18 cellular contexts compared by ENCODE assay signal in genomic region chr17:42655528-42655927, GRCh38. TPM values are rescaled to one million over a fixed set of nuclear protein-coding genes. Genes with fewer than 3 reads are reported as not detected.
DNase-seq lines count a peak whose midpoint lies in the region; ATAC-seq, FAIRE-seq and TF ChIP-seq lines count a peak whose summit lies in the region.
"Had no signal": no experiment of that assay in that cellular context is flagged by ENCODE, and none has a peak within 500 bp of the region (broad histone marks: within the 10 kb centered on the region; RNA-seq: fewer than 3 reads in every experiment).

No MANE protein-coding gene starts in this region.

- no peak overlapping the region for H3K18ac ChIP-seq in IMR-90 (ENCODE audit: low read depth, low read length)

- H2AK9ac ChIP-seq in IMR-90 (replicated peaks; ENCODE audit: low read depth, low read length, poor library complexity): peak overlapping the region; percentile 11

- H4K91ac ChIP-seq in IMR-90 (ENCODE audit: insufficient read depth, low read depth, low read length): no peak overlapping the region

- dilution Hi-C loops in IMR-90 (cut with HindIII; ENCODE audit: low sequenced_read_pairs, unreplicated experiment): no loop called here

- H3K36me3 Mint-ChIP-seq in nephron progenitor cell (ENCODE audit: low read depth): no peaks in the 10 kb centered on the region
- H3K36me3 Mint-ChIP-seq: activated naive CD8-positive, alpha-beta T cell; naive thymus-derived CD8-positive, alpha-beta T cell; type B pancreatic cell had no signal

- TF ChIP-seq RAD21 in IMR-90 (IDR thresholded peaks at IDR 0.05; ENCODE audit: low read length): no peak

- in situ Hi-C loops in IMR-90 (cut with MboI; ENCODE audit: low sequenced_read_pairs): no loop called here
- in situ Hi-C loops in astrocyte of the cerebellum (cut with HindIII; ENCODE audit: low sequenced_read_pairs): no loop called here

- H2BK15ac ChIP-seq in IMR-90 (ENCODE audit: low read depth, low read length): no peak overlapping the region

- no peak overlapping the region for H3K56ac ChIP-seq in IMR-90 (ENCODE audit: extremely low read depth, insufficient read depth, low read length)

- peaks cover 5% of the 10 kb centered on the region for H3K9me1 ChIP-seq in IMR-90 (ENCODE audit: insufficient read depth, low read length)

- POLR2A ChIA-PET in IMR-90 (lab: Charles Lee; ENCODE audit: unreplicated experiment): no interaction called here

- peaks cover 5% of the 10 kb centered on the region for H3K27me3 Mint-ChIP-seq in nephron progenitor cell (ENCODE audit: low read depth, poor library complexity)

- H3K4me3 ChIP-seq in IMR-90 (ENCODE audit: insufficient read depth, low read depth, low read length): no peak overlapping the region
- H3K4me3 ChIP-seq in astrocyte of the cerebellum (ENCODE audit: low read depth, low read length): no peak overlapping the region
- H3K4me3 ChIP-seq: left ventricle myocardium inferior had no signal

- H3K27ac Mint-ChIP-seq in nephron progenitor cell: peak overlapping the region; percentile 8
- H3K27ac Mint-ChIP-seq: activated naive CD8-positive, alpha-beta T cell; naive thymus-derived CD8-positive, alpha-beta T cell; type B pancreatic cell had no signal

- no peak overlapping the region for H2BK5ac ChIP-seq in IMR-90 (ENCODE audit: low read depth, low read length, poor library complexity, severe bottlenecking)

- no peak overlapping the region for H2AK5ac ChIP-seq in IMR-90 (ENCODE audit: low read depth, low read length)

- BruUV-seq in IMR-90 (replicated peaks; lab: Mats Ljungman, UMichigan): no TSS peak

- H3K4me3 Mint-ChIP-seq in nephron progenitor cell: no peak overlapping the region
- H3K4me3 Mint-ChIP-seq: activated naive CD8-positive, alpha-beta T cell; type B pancreatic cell had no signal

- intact Hi-C loops in IMR-90 (cut with micrococcal nuclease): loop anchor here (5.0 kb wide), 1 partner anchor 48 kb away; the partner anchor contains the start of genes RETREG3 and TUBG1

- no peak overlapping the region for H3K9ac ChIP-seq in IMR-90 (ENCODE audit: low read depth, low read length)

- peaks cover 14% of the 10 kb centered on the region for H3K9me3 Mint-ChIP-seq in nephron progenitor cell
- H3K9me3 Mint-ChIP-seq: naive thymus-derived CD8-positive, alpha-beta T cell had no signal

- no peaks in the 10 kb centered on the region for H3K36me3 ChIP-seq in IMR-90 (ENCODE audit: control insufficient read depth, insufficient read depth, low read length)
- H3K36me3 ChIP-seq: left ventricle myocardium inferior had no signal

- DNase-seq in EH (ENCODE audit: low read depth) (peak; percentile 86), IMR-90 (peak; percentile 93), astrocyte of the cerebellum (ENCODE audit: low read depth) (peak; percentile 84), nephron progenitor cell (no peak), frontal cortex (ENCODE audit: low spot score in 2 of 2) (no peak), foreskin melanocyte (no peak), NCI-H187 treated with DMSO at 0.1 percent for 48 hours (lab: John Stamatoyannopoulos, UW) (no peak)
- DNase-seq: cerebellar nuclear complex; hypothalamus; left ventricle myocardium inferior; naive thymus-derived CD8-positive, alpha-beta T cell; NCI-H1417; NCI-H446 treated with DMSO at 0.1 percent for 48 hours; right cardiac atrium; SW 1271 had no signal

- peaks cover 10% of the 10 kb centered on the region for H3K27me3 ChIP-seq in IMR-90 (ENCODE audit: control insufficient read depth, insufficient read depth, low read length)

- no peak overlapping the region for H3K23ac ChIP-seq in IMR-90 (ENCODE audit: low read depth, low read length)

- CTCF ChIA-PET in IMR-90 (lab: Yijun Ruan, JAX): no interaction called here

- no peaks in the 10 kb centered on the region for H4K20me1 ChIP-seq in IMR-90 (ENCODE audit: insufficient read depth, low read length)

- H3K27ac ChIP-seq in IMR-90 (ENCODE audit: insufficient read depth, low read length): no peak overlapping the region
- H3K27ac ChIP-seq: left ventricle myocardium inferior had no signal

- H3K79me1 ChIP-seq in IMR-90 (ENCODE audit: low read depth in 1 of 2, low read length in 2 of 2): peaks cover 3 to 10% of the 10 kb centered on the region in 2 experiments; a peak in 2 of 4 replicates

- H3K4me1 Mint-ChIP-seq in nephron progenitor cell: peaks cover 35% of the 10 kb centered on the region

- ATAC-seq in IMR-90 (ENCODE audit: low read depth): no peak; the same call in 1 of the 2 replicates
- ATAC-seq: naive thymus-derived CD8-positive, alpha-beta T cell; right cardiac atrium had no signal

- H3K4me2 ChIP-seq in IMR-90 (ENCODE audit: low read depth, low read length): no peak overlapping the region

- no peak overlapping the region for H3K4ac ChIP-seq in IMR-90 (ENCODE audit: low read depth, low read length)

- whole genome bisulfite sequencing in IMR-90 (ENCODE audit: extremely low coverage in 2 of 2, insufficient read length in 1 of 2), 2 experiments: 0% methylated on average over 2 of the region's 2 CpGs; no CpG with 5 or more reads in 1 of the 2 experiments

- no peak for TF ChIP-seq CTCF in IMR-90 (conservative IDR thresholded peaks at IDR 0.05; ENCODE audit: low read depth, low read length)
- no peak for TF ChIP-seq CTCF in astrocyte of the cerebellum (IDR thresholded peaks at IDR 0.05; ENCODE audit: low read depth, low read length, missing control alignments)
- TF ChIP-seq CTCF in nephron progenitor cell (IDR thresholded peaks at IDR 0.05): no peak

- no peak for FAIRE-seq in frontal cortex (lab: Jason Lieb, UNC)
- FAIRE-seq: endometrium had no signal

- peaks cover 8% of the 10 kb centered on the region for H3K4me1 ChIP-seq in IMR-90 (ENCODE audit: control insufficient read depth, insufficient read depth, low read length)

- H3K14ac ChIP-seq in IMR-90 (replicated peaks; ENCODE audit: low read depth, low read length): no peak overlapping the region

- H2BK20ac ChIP-seq in IMR-90 (ENCODE audit: low read depth, low read length): no peak overlapping the region

- H2BK120ac ChIP-seq in IMR-90 (ENCODE audit: low read depth, low read length): no peak overlapping the region

- H3K9me3 ChIP-seq in IMR-90 (ENCODE audit: control insufficient read depth, insufficient read depth, low read length): no peaks in the 10 kb centered on the region
- H3K9me3 ChIP-seq: left ventricle myocardium inferior had no signal

- no peak for TF ChIP-seq POLR2A in IMR-90 (IDR thresholded peaks at IDR 0.05; ENCODE audit: low read depth, low read length)

- no peak overlapping the region for H2AFZ ChIP-seq in IMR-90 (replicated peaks; ENCODE audit: low read length, poor library complexity)

- no peak overlapping the region for H4K5ac ChIP-seq in IMR-90 (ENCODE audit: low read depth, low read length)

- no peak overlapping the region for H4K8ac ChIP-seq in IMR-90 (ENCODE audit: low read depth in 2 of 2, low read length in 2 of 2)

TF ChIP-seq in IMR-90, 13 proteins besides CTCF, POLR2A, EP300 and RAD21 (continues in another document):
- TF ChIP-seq MAZ (IDR thresholded peaks at IDR 0.05; ENCODE audit: borderline replicate concordance, low read depth, low read length): no peak
- peak; percentile 89 for TF ChIP-seq USF2 (IDR thresholded peaks at IDR 0.05; ENCODE audit: low read depth, low read length)
- no peak for TF ChIP-seq SMC3 (IDR thresholded peaks at IDR 0.05; ENCODE audit: low read depth, low read length)
- TF ChIP-seq BHLHE40 (IDR thresholded peaks at IDR 0.05; ENCODE audit: low read depth, low read length): peak; percentile 82
- TF ChIP-seq RCOR1 (IDR thresholded peaks at IDR 0.05; ENCODE audit: insufficient replicate concordance, low read length): peak; percentile 22
- TF ChIP-seq FOS (IDR thresholded peaks at IDR 0.05; ENCODE audit: low read depth, low read length): peak; percentile 79
- no peak for TF ChIP-seq CHD1 (IDR thresholded peaks at IDR 0.05; ENCODE audit: low read depth, low read length)

RNA-seq across cellular contexts. Expression of gene TUBG2, which starts 3.6 kb away (rescaled TPM):
- total RNA-seq in IMR-90 (2012; rRNA removed) (3.3 and 3.6 TPM in 2 replicates), frontal cortex (8.2 TPM)
- polyA plus RNA-seq in IMR-90 (2012; rRNA removed): 19.4 and 24.6 TPM in 2 replicates
- polyA plus RNA-seq in IMR-90 (2012; cell fraction: cytosol; rRNA removed): 12.0 and 21.3 TPM in 2 replicates
- 102 and 132 TPM in 2 replicates for polyA plus RNA-seq in IMR-90 (2012; cell fraction: nucleus; rRNA removed; ENCODE audit: low replicate concordance)

RNA-seq across cellular contexts. Expression of gene PLEKHH3, which starts 21.3 kb away (rescaled TPM):
- total RNA-seq in IMR-90 (2012; rRNA removed) (2.5 and 2.9 TPM in 2 replicates), frontal cortex (2.0 TPM)
- 10.5 and 13.2 TPM in 2 replicates for polyA plus RNA-seq in IMR-90 (2012; rRNA removed)
- 10.2 and 13.4 TPM in 2 replicates for polyA plus RNA-seq in IMR-90 (2012; cell fraction: cytosol; rRNA removed)
- 19.1 and 48.9 TPM in 2 replicates for polyA plus RNA-seq in IMR-90 (2012; cell fraction: nucleus; rRNA removed; ENCODE audit: low replicate concordance)
- total RNA-seq: naive thymus-derived CD8-positive, alpha-beta T cell had no signal
- polyA plus RNA-seq: naive thymus-derived CD8-positive, alpha-beta T cell had no signal

RNA-seq across cellular contexts. Expression of gene CCR10, which starts 26.1 kb away (rescaled TPM):
- total RNA-seq in IMR-90 (2012; rRNA removed): 0.36 and 0.56 TPM in 2 replicates
- polyA plus RNA-seq in IMR-90 (2012; rRNA removed): 2.4 and 3.0 TPM in 2 replicates
- 2.4 and 5.9 TPM in 2 replicates for polyA plus RNA-seq in IMR-90 (2012; cell fraction: cytosol; rRNA removed)
- polyA plus RNA-seq in IMR-90 (2012; cell fraction: nucleus; rRNA removed; ENCODE audit: low replicate concordance): 6.1 and 16.6 TPM in 2 replicates
- total RNA-seq in frontal cortex: 0.41 TPM

RNA-seq across cellular contexts. Expression of gene CNTNAP1, which starts 26.8 kb away (rescaled TPM):
- total RNA-seq in IMR-90 (2012; rRNA removed) (10.6 and 12.2 TPM in 2 replicates), frontal cortex (5.3 TPM)
- polyA plus RNA-seq in IMR-90 (2012; rRNA removed): 72.2 and 77.0 TPM in 2 replicates
- 58.1 and 68.2 TPM in 2 replicates for polyA plus RNA-seq in IMR-90 (2012; cell fraction: cytosol; rRNA removed)
- polyA plus RNA-seq in IMR-90 (2012; cell fraction: nucleus; rRNA removed; ENCODE audit: low replicate concordance): 165 and 241 TPM in 2 replicates

RNA-seq across cellular contexts. Expression of gene TUBG1, which starts 46.0 kb away (rescaled TPM):
- 38.9 and 42.5 TPM in 2 replicates for total RNA-seq in IMR-90 (2012; rRNA removed)
- polyA plus RNA-seq in IMR-90 (2012; rRNA removed): 93.8 and 94.5 TPM in 2 replicates
- 39.9 and 84.1 TPM in 2 replicates for polyA plus RNA-seq in IMR-90 (2012; cell fraction: cytosol; rRNA removed)
- polyA plus RNA-seq in IMR-90 (2012; cell fraction: nucleus; rRNA removed; ENCODE audit: low replicate concordance): 47.0 and 75.2 TPM in 2 replicates
- total RNA-seq in frontal cortex: 11.4 TPM

Comparison
In these comparisons a context has a peak if more than half of its experiments do, and no peak if none do; other contexts are left out.
1. DNase-seq: peak in EH (single experiment), IMR-90 (single experiment) and astrocyte of the cerebellum (single experiment); none in nephron progenitor cell (single experiment), frontal cortex (0 of 2), foreskin melanocyte (single experiment) and NCI-H187 treated with DMSO at 0.1 percent for 48 hours (single experiment).